15 cellular contexts compared by ENCODE assay signal in genomic region chr14:60775296-60775695, GRCh38. TPM values are rescaled to one million over a fixed set of nuclear protein-coding genes. Genes with fewer than 3 reads are reported as not detected.
DNase-seq lines count a peak whose midpoint lies in the region; ATAC-seq, FAIRE-seq and TF ChIP-seq lines count a peak whose summit lies in the region.
"Had no signal": no experiment of that assay in that cellular context is flagged by ENCODE, and none has a peak within 500 bp of the region (broad histone marks: within the 10 kb centered on the region; RNA-seq: fewer than 3 reads in every experiment).

No MANE protein-coding gene starts in this region.

- no peak for FAIRE-seq in HTR-8/SVneo (lab: Jason Lieb, UNC)
- FAIRE-seq in keratinocyte (lab: Jason Lieb, UNC): peak; percentile 73

- POLR2A ChIA-PET in HEK293T (lab: Yijun Ruan, JAX): no interaction called here

- H3K27ac ChIP-seq in keratinocyte (ENCODE audit: control insufficient read depth, insufficient read depth, low read length): peak overlapping the region; percentile 28

- no peak overlapping the region for H3K4me3 ChIP-seq in astrocyte of the spinal cord (ENCODE audit: low read depth, low read length)
- H3K4me3 ChIP-seq in keratinocyte (ENCODE audit: control insufficient read depth in 2 of 3, extremely low read depth in 1 of 3, insufficient read depth in 2 of 3, low read depth in 1 of 3, low read length in 3 of 3): peak overlapping the region in 1 of 3 experiments; percentile 1

- no peaks in the 10 kb centered on the region for H3K36me3 ChIP-seq in keratinocyte (ENCODE audit: control insufficient read depth in 2 of 2, extremely low read depth in 1 of 2, insufficient read depth in 2 of 2, low read length in 2 of 2)

- H3K9me1 ChIP-seq in keratinocyte (ENCODE audit: control insufficient read depth, extremely low read depth, insufficient read depth, low read length): no peaks in the 10 kb centered on the region

- peak; percentile 31 for DNase-seq in AG08396 (ENCODE audit: low spot score)
- DNase-seq in HTR-8/SVneo (ENCODE audit: insufficient read length, low spot score): peak; percentile 73
- DNase-seq in astrocyte of the spinal cord (ENCODE audit: low read depth, low spot score): peak; percentile 50
- DNase-seq in keratinocyte (ENCODE audit: low read depth, low spot score): no peak
- DNase-seq in activated CD4-positive, alpha-beta T cell treated with anti-CD3 and anti-CD28 coated beads for 4 hours: no peak
- no peak for DNase-seq in HEK293T (ENCODE audit: extremely low spot score)
- DNase-seq in inferior parietal cortex (ENCODE audit: extremely low spot score): no peak
- DNase-seq: AML-193; islet precursor cell; NCI-H2171 treated with DMSO at 0.1 percent for 48 hours; NK-92 treated with Interleukin-12 subunit alpha and Interleukin-12 subunit beta, amount 100 ng/mL, for 24 hours; occipital lobe; stimulated activated CD4-positive, alpha-beta T cell treated with anti-CD3 and anti-CD28 coated beads, Interleukin-12 subunit alpha, Interleukin-12 subunit beta, amount 100 ng/mL, for 4 hours had no signal

- H3K4me1 ChIP-seq in keratinocyte (ENCODE audit: control insufficient read depth, extremely low read depth, insufficient read depth, low read length): peaks cover 40% of the 10 kb centered on the region

- H3K27me3 ChIP-seq in keratinocyte (ENCODE audit: control insufficient read depth, extremely low read depth, insufficient read depth, low read length): no peaks in the 10 kb centered on the region

- peaks cover 65% of the 10 kb centered on the region for H3K79me2 ChIP-seq in keratinocyte (ENCODE audit: control insufficient read depth, insufficient read depth, low read length)

- H2AFZ ChIP-seq in keratinocyte (ENCODE audit: control insufficient read depth, low read length): no peak overlapping the region

- CTCF ChIA-PET in HEK293T (lab: Yijun Ruan, JAX): no interaction called here

- no peak for ATAC-seq in GM21737 (IDR thresholded peaks at IDR 0.05; ENCODE audit: unreplicated experiment)
- ATAC-seq: activated T-helper 17 cell treated with anti-CD3 and anti-CD28 coated beads, Interleukin-2, amount 50 U/mL, for 72 hours had no signal

- no peak for TF ChIP-seq CTCF in astrocyte of the spinal cord (IDR thresholded peaks at IDR 0.05; ENCODE audit: low read depth, low read length)
- no peak for TF ChIP-seq CTCF in keratinocyte (optimal IDR thresholded peaks at IDR 0.05 in 1 of 3, IDR thresholded peaks at IDR 0.05 in 1 of 3, conservative IDR thresholded peaks at IDR 0.05 in 1 of 3; ENCODE audit: extremely low read depth in 1 of 3, insufficient read depth in 2 of 3, low read length in 3 of 3)

- H3K4me2 ChIP-seq in keratinocyte (ENCODE audit: control insufficient read depth, extremely low read depth, insufficient read depth, low read depth, low read length): peak overlapping the region; percentile 30

- no peaks in the 10 kb centered on the region for H3K9me3 ChIP-seq in keratinocyte (ENCODE audit: control insufficient read depth, low read depth, low read length)

- dilution Hi-C loops in keratinocyte (cut with MboI; ENCODE audit: extremely low pct_ligation_motif_present, low sequenced_read_pairs): no loop called here

- H4K20me1 ChIP-seq in keratinocyte (ENCODE audit: control insufficient read depth, extremely low read depth, insufficient read depth, low read length): no peaks in the 10 kb centered on the region

- in situ Hi-C loops in astrocyte of the spinal cord (cut with HindIII; ENCODE audit: low sequenced_read_pairs): no loop called here

- no peak overlapping the region for H3K9ac ChIP-seq in keratinocyte (ENCODE audit: control insufficient read depth, extremely low read depth, insufficient read depth, low read length)

TF ChIP-seq in HEK293T, 16 proteins besides CTCF, POLR2A, EP300 and RAD21:
- TF ChIP-seq FOXA1 (IDR thresholded peaks at IDR 0.05): no peak
- TF ChIP-seq SP1 (IDR thresholded peaks at IDR 0.05): no peak
- TF ChIP-seq FOXM1 (IDR thresholded peaks at IDR 0.05; ENCODE audit: borderline replicate concordance): no peak
- TF ChIP-seq ARNT (IDR thresholded peaks at IDR 0.05): no peak
- TF ChIP-seq FOXK2 (IDR thresholded peaks at IDR 0.05): no peak
- no peak for TF ChIP-seq HDGF (IDR thresholded peaks at IDR 0.05; ENCODE audit: borderline replicate concordance)
- no peak for TF ChIP-seq ELF4 (IDR thresholded peaks at IDR 0.05)
- TF ChIP-seq TARDBP (IDR thresholded peaks at IDR 0.05): no peak

RNA-seq across cellular contexts. Expression of gene MNAT1, which starts 40.7 kb away (rescaled TPM):
- polyA plus RNA-seq in keratinocyte: 52.1 to 79.5 TPM (median 63.9 TPM) in 3 replicates
- 123 TPM for polyA plus RNA-seq in keratinocyte (2011; ENCODE audit: low read depth)
- 56.5 and 109 TPM in 2 replicates for polyA plus RNA-seq in keratinocyte (2011; cell fraction: cytosol; rRNA removed)
- 52.4 and 61.8 TPM in 2 replicates for polyA plus RNA-seq in keratinocyte (2011; cell fraction: nucleus; rRNA removed)
- 39.6 and 52.1 TPM in 2 replicates for polyA plus RNA-seq in keratinocyte (2012; ENCODE audit: low replicate concordance)
- 18.1 to 50.0 TPM (median 23.2 TPM) in 3 replicates for polyA minus RNA-seq in keratinocyte
- polyA minus RNA-seq in keratinocyte (2011; cell fraction: cytosol; rRNA and poly(A)+ RNA removed): 41.1 TPM
- 28.0 and 57.9 TPM in 2 replicates for polyA minus RNA-seq in keratinocyte (2011; cell fraction: nucleus; rRNA and poly(A)+ RNA removed)

RNA-seq across cellular contexts. Expression of gene SIX4, which starts 51.1 kb away (rescaled TPM):
- polyA plus RNA-seq in keratinocyte: 2.5 to 4.5 TPM (median 4.0 TPM) in 3 replicates
- polyA plus RNA-seq in keratinocyte (2011; ENCODE audit: low read depth): 0.80 TPM
- polyA plus RNA-seq in keratinocyte (2011; cell fraction: cytosol; rRNA removed): 1.6 and 2.5 TPM in 2 replicates
- 3.3 and 3.4 TPM in 2 replicates for polyA plus RNA-seq in keratinocyte (2011; cell fraction: nucleus; rRNA removed)
- polyA plus RNA-seq in keratinocyte (2012; ENCODE audit: low replicate concordance): 1.1 and 3.0 TPM in 2 replicates
- polyA minus RNA-seq in keratinocyte: 4.7 to 8.3 TPM (median 5.8 TPM) in 3 replicates
- polyA minus RNA-seq in keratinocyte (2011; cell fraction: cytosol; rRNA and poly(A)+ RNA removed): 3.8 TPM
- 2.5 and 4.2 TPM in 2 replicates for polyA minus RNA-seq in keratinocyte (2011; cell fraction: nucleus; rRNA and poly(A)+ RNA removed)

Comparison
In these comparisons a context has a peak if more than half of its experiments do, and no peak if none do; other contexts are left out.
1. DNase-seq: peak in AG08396 (single experiment), HTR-8/SVneo (single experiment) and astrocyte of the spinal cord (single experiment); none in keratinocyte (single experiment), activated CD4-positive, alpha-beta T cell treated with anti-CD3 and anti-CD28 coated beads for 4 hours (0 of 2), HEK293T (single experiment) and inferior parietal cortex (single experiment).